Comparison of ENCODE assay signal across 8 cellular contexts in the genomic region with DNA sequence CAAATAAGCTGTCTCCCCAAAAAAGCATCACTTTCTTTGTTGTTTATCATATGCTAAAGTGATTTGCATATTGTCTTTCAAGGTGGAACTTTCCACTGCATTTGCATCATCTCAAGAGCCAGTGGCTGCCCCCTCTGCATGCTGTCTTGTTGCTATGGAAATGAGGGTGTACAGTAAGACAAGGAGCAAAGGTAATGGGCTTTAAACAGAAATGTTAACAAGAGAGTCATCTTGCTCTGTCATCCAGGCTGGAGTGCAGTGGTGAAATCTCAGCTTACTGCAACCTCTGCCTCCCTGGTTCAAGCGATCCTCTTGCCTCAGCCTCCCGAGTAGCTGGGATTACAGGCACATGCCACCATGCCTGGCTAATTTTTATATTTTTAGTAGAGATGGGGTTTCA.
A peak's percentile ranks its signal among the peaks of the same experiment; 100 is the strongest.
DNase-seq lines count a peak whose midpoint lies in the region; ATAC-seq, FAIRE-seq and TF ChIP-seq lines count a peak whose summit lies in the region.
"Not testable (repeated sequence)": the region's sequence is repeated elsewhere in the genome, so short reads cannot be mapped to it uniquely, and the experiment has no call there.

No MANE protein-coding gene starts in this region.

- not testable (repeated sequence) for H3K27me3 Mint-ChIP-seq in stimulated activated naive B cell treated with anti-CD40 and anti-IgM and Interleukin-4, amounts not matched to agents 10 μg/mL and 1 μg/mL and 100 μg/mL, for 72 hours

- TF ChIP-seq POLR2A in GM12892 (IDR thresholded peaks at IDR 0.05; ENCODE audit: low read depth, low read length) = not testable (repeated sequence)

- not testable (repeated sequence) for H3K36me3 Mint-ChIP-seq in stimulated activated naive B cell treated with anti-CD40 and anti-IgM and Interleukin-4, amounts not matched to agents 10 μg/mL and 1 μg/mL and 100 μg/mL, for 72 hours

- FAIRE-seq in GM12892 (lab: Jason Lieb, UNC) = peak; percentile 75

- not testable (repeated sequence) for H3K4me3 Mint-ChIP-seq in stimulated activated naive B cell treated with anti-CD40 and anti-IgM and Interleukin-4, amounts not matched to agents 10 μg/mL and 1 μg/mL and 100 μg/mL, for 72 hours

- TF ChIP-seq CTCF in choroid plexus epithelial cell (conservative IDR thresholded peaks at IDR 0.05; ENCODE audit: low read depth, low read length) = not testable (repeated sequence)

- not testable (repeated sequence) for H3K9me3 Mint-ChIP-seq in stimulated activated naive B cell treated with anti-CD40 and anti-IgM and Interleukin-4, amounts not matched to agents 10 μg/mL and 1 μg/mL and 100 μg/mL, for 72 hours

- H3K4me3 ChIP-seq in choroid plexus epithelial cell (ENCODE audit: low read depth, low read length) = not testable (repeated sequence)

- H3K4me1 Mint-ChIP-seq in stimulated activated naive B cell treated with anti-CD40 and anti-IgM and Interleukin-4, amounts not matched to agents 10 μg/mL and 1 μg/mL and 100 μg/mL, for 72 hours = not testable (repeated sequence)

- ATAC-seq in GM19023 (IDR thresholded peaks at IDR 0.05; ENCODE audit: unreplicated experiment) (peak; percentile 55), GM21390 (IDR thresholded peaks at IDR 0.05; ENCODE audit: unreplicated experiment) (peak; percentile 74), HG02759 (IDR thresholded peaks at IDR 0.05; ENCODE audit: unreplicated experiment) (peak; percentile 59), HG03196 (IDR thresholded peaks at IDR 0.05; ENCODE audit: unreplicated experiment) (peak; percentile 56)
- peak; percentile 70 to 96 for ATAC-seq in stimulated activated naive B cell treated with anti-CD40 and anti-IgM and Interleukin-4, amounts not matched to agents 10 μg/mL and 1 μg/mL and 100 μg/mL, for 72 hours (replicated peaks)

- H3K27ac Mint-ChIP-seq in stimulated activated naive B cell treated with anti-CD40 and anti-IgM and Interleukin-4, amounts not matched to agents 10 μg/mL and 1 μg/mL and 100 μg/mL, for 72 hours = not testable (repeated sequence)

- DNase-seq in GM12892 (ENCODE audit: insufficient read length) = not testable (repeated sequence)
- DNase-seq in NCI-H524 treated with DMSO at 0.1 percent for 48 hours (lab: John Stamatoyannopoulos, UW) (peak; percentile 36), choroid plexus epithelial cell (ENCODE audit: low read depth) (peak; percentile 16)
- DNase-seq in stimulated activated naive B cell treated with anti-CD40 and anti-IgM and Interleukin-4, amounts not matched to agents 10 μg/mL and 1 μg/mL and 100 μg/mL, for 72 hours = peak; percentile 15
